17 cellular contexts compared by ENCODE assay signal in the genomic region with DNA sequence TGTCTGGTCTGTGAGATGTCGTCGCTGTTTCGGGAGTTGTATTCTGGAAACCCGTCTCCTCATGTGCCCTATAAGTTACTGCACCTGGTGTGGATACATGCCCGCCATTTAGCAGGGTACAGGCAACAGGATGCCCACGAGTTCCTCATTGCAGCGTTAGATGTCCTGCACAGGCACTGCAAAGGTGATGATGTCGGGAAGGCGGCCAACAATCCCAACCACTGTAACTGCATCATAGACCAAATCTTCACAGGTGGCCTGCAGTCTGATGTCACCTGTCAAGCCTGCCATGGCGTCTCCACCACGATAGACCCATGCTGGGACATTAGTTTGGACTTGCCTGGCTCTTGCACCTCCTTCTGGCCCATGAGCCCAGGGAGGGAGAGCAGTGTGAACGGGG. TPM values are rescaled to one million over a fixed set of nuclear protein-coding genes. Genes with fewer than 3 reads are reported as not detected.
DNase-seq lines count a peak whose midpoint lies in the region; ATAC-seq and TF ChIP-seq lines count a peak whose summit lies in the region.
"Had no signal": no experiment of that assay in that cellular context is flagged by ENCODE, and none has a peak within 500 bp of the region (broad histone marks: within the 10 kb centered on the region; RNA-seq: fewer than 3 reads in every experiment).

No MANE protein-coding gene starts in this region.

- peaks cover 23% of the 10 kb centered on the region for H3K4me1 Mint-ChIP-seq in stimulated activated naive CD8-positive, alpha-beta T cell treated with anti-CD3 and anti-CD28 coated beads, Interleukin-15, Interleukin-2, amounts not matched to agents 100 ng/mL and 50 ng/mL, for 24 hours (ENCODE audit: low read depth)
- H3K4me1 Mint-ChIP-seq in type B pancreatic cell (ENCODE audit: unreplicated experiment), result peaks cover 10% of the 10 kb centered on the region

- DNase-seq in stimulated activated naive CD8-positive, alpha-beta T cell treated with anti-CD3 and anti-CD28 coated beads, Interleukin-15, Interleukin-2, amounts not matched to agents 100 U/mL and 50 U/mL, for 24 hours, result no peak
- DNase-seq in type B pancreatic cell (ENCODE audit: extremely low spot score, unreplicated experiment), result no peak
- DNase-seq: DMS79; effector CD4-positive, alpha-beta T cell; NCI-H510A; pancreas; small intestine; stimulated activated naive CD4-positive, alpha-beta T cell treated with Interleukin-2 at 50 U/mL for 16 hours had no signal

- peak overlapping the region; percentile 78 for H3K4me3 Mint-ChIP-seq in stimulated activated naive CD8-positive, alpha-beta T cell treated with anti-CD3 and anti-CD28 coated beads, Interleukin-15, Interleukin-2, amounts not matched to agents 100 ng/mL and 50 ng/mL, for 24 hours
- peak overlapping the region; percentile 34 for H3K4me3 Mint-ChIP-seq in type B pancreatic cell

- no peaks in the 10 kb centered on the region for H3K27me3 Mint-ChIP-seq in stimulated activated naive CD8-positive, alpha-beta T cell treated with anti-CD3 and anti-CD28 coated beads, Interleukin-15, Interleukin-2, amounts not matched to agents 100 ng/mL and 50 ng/mL, for 24 hours
- H3K27me3 Mint-ChIP-seq in type B pancreatic cell, result no peaks in the 10 kb centered on the region

- H3K27ac ChIP-seq in OCI-LY3 (ENCODE audit: low read length) (no peak overlapping the region), iPS-20b (ENCODE audit: low read length) (no peak overlapping the region)
- H3K27ac ChIP-seq: pancreas, SK-N-MC had no signal

- H3K9me3 Mint-ChIP-seq in stimulated activated naive CD8-positive, alpha-beta T cell treated with anti-CD3 and anti-CD28 coated beads, Interleukin-15, Interleukin-2, amounts not matched to agents 100 ng/mL and 50 ng/mL, for 24 hours, result no peaks in the 10 kb centered on the region
- no peaks in the 10 kb centered on the region for H3K9me3 Mint-ChIP-seq in type B pancreatic cell

- H3K79me2 ChIP-seq in OCI-LY3 (ENCODE audit: low read length), result no peaks in the 10 kb centered on the region

- H4K20me1 ChIP-seq in OCI-LY3 (ENCODE audit: insufficient read depth, low read length), result no peaks in the 10 kb centered on the region

- H3K27me3 ChIP-seq in OCI-LY3 (ENCODE audit: low read depth, low read length) (no peaks in the 10 kb centered on the region), iPS-20b (ENCODE audit: insufficient read depth, low read length) (peaks cover 11% of the 10 kb centered on the region)

- ATAC-seq in stimulated activated naive CD8-positive, alpha-beta T cell treated with anti-CD3 and anti-CD28 coated beads, Interleukin-15, Interleukin-2, amounts not matched to agents 100 U/mL and 50 U/mL, for 24 hours, result no peak
- ATAC-seq in GM21737 (IDR thresholded peaks at IDR 0.05; ENCODE audit: unreplicated experiment) (no peak), HG03196 (IDR thresholded peaks at IDR 0.05; ENCODE audit: unreplicated experiment) (no peak), GM21526 (IDR thresholded peaks at IDR 0.05; ENCODE audit: low FRiP score, unreplicated experiment) (no peak)
- ATAC-seq: pancreas had no signal

- no peak overlapping the region for H3K27ac Mint-ChIP-seq in stimulated activated naive CD8-positive, alpha-beta T cell treated with anti-CD3 and anti-CD28 coated beads, Interleukin-15, Interleukin-2, amounts not matched to agents 100 ng/mL and 50 ng/mL, for 24 hours
- no peak overlapping the region for H3K27ac Mint-ChIP-seq in type B pancreatic cell

- H3K36me3 ChIP-seq in OCI-LY3 (replicated peaks; ENCODE audit: low read depth, low read length) (no peaks in the 10 kb centered on the region), iPS-20b (ENCODE audit: insufficient read depth, low read depth, low read length) (no peaks in the 10 kb centered on the region)
- H3K36me3 ChIP-seq: pancreas had no signal

- no peaks in the 10 kb centered on the region for H3K36me3 Mint-ChIP-seq in stimulated activated naive CD8-positive, alpha-beta T cell treated with anti-CD3 and anti-CD28 coated beads, Interleukin-15, Interleukin-2, amounts not matched to agents 100 ng/mL and 50 ng/mL, for 24 hours (ENCODE audit: low read depth)
- H3K36me3 Mint-ChIP-seq in type B pancreatic cell, result peaks cover 14% of the 10 kb centered on the region

- TF ChIP-seq CTCF in OCI-LY3 (IDR thresholded peaks at IDR 0.05; ENCODE audit: low read depth, low read length) (no peak), type B pancreatic cell (conservative IDR thresholded peaks at IDR 0.05) (no peak)

- H3K9me3 ChIP-seq in OCI-LY3 (ENCODE audit: insufficient read depth, low read length) (no peaks in the 10 kb centered on the region), iPS-20b (ENCODE audit: insufficient read depth, low read depth, low read length) (no peaks in the 10 kb centered on the region)
- H3K9me3 ChIP-seq: pancreas had no signal

- H3K9ac ChIP-seq in OCI-LY3 (ENCODE audit: low read length) (no peak overlapping the region), iPS-20b (ENCODE audit: low read depth, low read length) (no peak overlapping the region)

- H3K4me2 ChIP-seq in OCI-LY3 (ENCODE audit: low read length), result peak overlapping the region; percentile 90

- H2AFZ ChIP-seq in OCI-LY3 (ENCODE audit: low read depth, low read length), result no peak overlapping the region

- H3K4me1 ChIP-seq in OCI-LY3 (ENCODE audit: low read length) (peaks cover 13% of the 10 kb centered on the region), iPS-20b (ENCODE audit: insufficient read depth, low read length) (no peaks in the 10 kb centered on the region)
- H3K4me1 ChIP-seq: pancreas had no signal

- H3K4me3 ChIP-seq in OCI-LY3 (ENCODE audit: low read length) (peak overlapping the region; percentile 87), iPS-20b (ENCODE audit: low read length) (peak overlapping the region; percentile 76; the same call in 1 of the 2 replicates)

RNA-seq across cellular contexts. Expression of gene USP27X, which starts 1.4 kb away (rescaled TPM):
- 6.3 and 7.8 TPM in 2 replicates for total RNA-seq in type B pancreatic cell (ENCODE audit: low replicate concordance)

RNA-seq across cellular contexts. Expression of gene CLCN5, which starts 41.7 kb away (rescaled TPM):
- total RNA-seq in type B pancreatic cell (ENCODE audit: low replicate concordance), result 21.8 and 36.4 TPM in 2 replicates

RNA-seq across cellular contexts. Expression of gene PAGE4, which starts 51.6 kb away (rescaled TPM):
- total RNA-seq in type B pancreatic cell (ENCODE audit: low replicate concordance), result not detected in 2 replicates
- total RNA-seq: cardiac septum, lung microvascular endothelial cell, pancreas had no signal
